Comparison of ENCODE assay signal across 10 cellular contexts in genomic region chr4:117700111-117700892, GRCh38.
DNase-seq lines count a peak whose midpoint lies in the region; ATAC-seq, FAIRE-seq and TF ChIP-seq lines count a peak whose summit lies in the region.
"Had no signal": no experiment of that assay in that cellular context is flagged by ENCODE, and none has a peak within 500 bp of the region (broad histone marks: within the 10 kb centered on the region; RNA-seq: fewer than 3 reads in every experiment).

No MANE protein-coding gene starts in this region.

- H3K4me3 ChIP-seq in K562 (no peak overlapping the region), tibial nerve (no peak overlapping the region)

- no peak overlapping the region for H2AFZ ChIP-seq in K562 (ENCODE audit: low read depth, low read length)
- H2AFZ ChIP-seq: parathyroid adenoma had no signal

- H3K4me2 ChIP-seq in K562 (ENCODE audit: insufficient read depth, low read length): no peak overlapping the region

- TF ChIP-seq RAD21 in K562 (CRISPR knock-in tag; conservative IDR thresholded peaks at IDR 0.05 in 1 of 2, IDR thresholded peaks at IDR 0.05 in 1 of 2): no peak

- ATAC-seq in GM18858 (IDR thresholded peaks at IDR 0.05; ENCODE audit: unreplicated experiment) (peak; percentile 59), HG03565 (IDR thresholded peaks at IDR 0.05; ENCODE audit: unreplicated experiment) (peak; percentile 65), K562 (no peak), HG03571 (IDR thresholded peaks at IDR 0.05; ENCODE audit: unreplicated experiment) (no peak)

- no peaks in the 10 kb centered on the region for H3K9me1 ChIP-seq in K562 (ENCODE audit: control insufficient read depth, insufficient read depth, low read length)

- 4% methylated on average over 3 of the region's 3 CpGs for WGBS in K562 (ENCODE audit: insufficient coverage, low coverage, missing lambda C conversion rate)
- 86 to 87% methylated on average over 3 of the region's 3 CpGs for WGBS in tibial nerve, 2 donors

- no peak overlapping the region for H3K9ac ChIP-seq in K562 (ENCODE audit: insufficient read depth in 1 of 2, low read depth in 2 of 2, low read length in 2 of 2)
- H3K9ac ChIP-seq: parathyroid adenoma had no signal

- H3K9me3 ChIP-seq in K562 (replicated peaks; ENCODE audit: control insufficient read depth, insufficient read depth, low read depth, low read length) (no peaks in the 10 kb centered on the region), tibial nerve (no peaks in the 10 kb centered on the region)

- DNase-seq in A172 (ENCODE audit: low spot score) (peak; percentile 1), K562 (ENCODE audit: extremely low read depth in 1 of 4, low spot score in 3 of 4) (peak in 2 of 4 experiments; percentile 3), tibial nerve (ENCODE audit: low spot score in 2 of 2) (no peak), RWPE1 (ENCODE audit: low spot score) (no peak)
- DNase-seq in activated T-cell treated with anti-CD3 and anti-CD28 coated beads, Interleukin-2, amount 50 U/mL, for 48 hours: no peak
- DNase-seq: NCI-H1105 had no signal

- TF ChIP-seq POLR2A in K562 (conservative IDR thresholded peaks at IDR 0.05) (no peak), tibial nerve (IDR thresholded peaks at IDR 0.05) (no peak)

- CTCF ChIA-PET in K562 (lab: Yijun Ruan, JAX; ENCODE audit: low intra/inter-chr PET ratio) (no interaction called here), RWPE1 (lab: Yijun Ruan, JAX) (interaction anchor here (0.6 kb wide), 1 partner anchor 136 kb away, joined by 3 read pairs; no protein-coding TSS in a partner anchor)

- H4K20me1 ChIP-seq in K562 (replicated peaks; ENCODE audit: control insufficient read depth, insufficient read depth, low read length): no peaks in the 10 kb centered on the region

- TF ChIP-seq EP300 in K562 (IDR thresholded peaks at IDR 0.05; ENCODE audit: low read length) (no peak), tibial nerve (IDR thresholded peaks at IDR 0.05) (no peak)

- intact Hi-C loops in K562 (cut with micrococcal nuclease): no loop called here

- H3K27me3 ChIP-seq in K562 (ENCODE audit: control insufficient read depth in 2 of 2, insufficient read depth in 2 of 2, low read length in 2 of 2) (no peaks in the 10 kb centered on the region), tibial nerve (no peaks in the 10 kb centered on the region)

- in situ Hi-C loops in K562 (cut with MboI): no loop called here

- TF ChIP-seq CTCF in K562 (IDR thresholded peaks at IDR 0.05 in 2 of 3, conservative IDR thresholded peaks at IDR 0.05 in 1 of 3; ENCODE audit: insufficient read depth in 2 of 3, low read depth in 1 of 3, low read length in 3 of 3) (no peak), tibial nerve (IDR thresholded peaks at IDR 0.05) (no peak), RWPE1 (conservative IDR thresholded peaks at IDR 0.05; ENCODE audit: low read depth) (no peak; the same call in 1 of the 2 replicates)

- POLR2A ChIA-PET in K562 (lab: Yijun Ruan, JAX) (no interaction called here), RWPE1 (lab: Yijun Ruan, JAX; ENCODE audit: low non-redundant PET) (no interaction called here)

- no peaks in the 10 kb centered on the region for H3K36me3 ChIP-seq in K562 (ENCODE audit: control insufficient read depth, insufficient read depth, low read length)
- H3K36me3 ChIP-seq in tibial nerve: no peaks in the 10 kb centered on the region

- FAIRE-seq in K562 (lab: Jason Lieb, UNC): no peak

- no peak overlapping the region for H3K27ac ChIP-seq in K562 (ENCODE audit: extremely low read depth, low read depth, low read length)
- H3K27ac ChIP-seq in tibial nerve: no peak overlapping the region
- H3K27ac ChIP-seq in RWPE1: no peak overlapping the region
- H3K27ac ChIP-seq: parathyroid adenoma had no signal

- no peaks in the 10 kb centered on the region for H3K79me2 ChIP-seq in K562 (ENCODE audit: control insufficient read depth, insufficient read depth, low read length)
- H3K79me2 ChIP-seq: parathyroid adenoma had no signal

- BruUV-seq in K562 (replicated peaks; lab: Mats Ljungman, UMichigan): no TSS peak

- H3K4me1 ChIP-seq in K562 (replicated peaks in 1 of 2; ENCODE audit: control insufficient read depth in 2 of 2, insufficient read depth in 2 of 2, low read length in 2 of 2) (no peaks in the 10 kb centered on the region), tibial nerve (no peaks in the 10 kb centered on the region)
- H3K4me1 ChIP-seq: parathyroid adenoma had no signal

TF ChIP-seq in K562, 482 proteins besides CTCF, POLR2A, EP300 and RAD21:
- TF ChIP-seq ZNF511 (CRISPR knock-in tag; IDR thresholded peaks at IDR 0.05): no peak
- TF ChIP-seq TRIM25 (IDR thresholded peaks at IDR 0.05; ENCODE audit: borderline replicate concordance): no peak
- peak; percentile 41 for TF ChIP-seq ZNF316 (IDR thresholded peaks at IDR 0.05)
- TF ChIP-seq, protein P1, sequence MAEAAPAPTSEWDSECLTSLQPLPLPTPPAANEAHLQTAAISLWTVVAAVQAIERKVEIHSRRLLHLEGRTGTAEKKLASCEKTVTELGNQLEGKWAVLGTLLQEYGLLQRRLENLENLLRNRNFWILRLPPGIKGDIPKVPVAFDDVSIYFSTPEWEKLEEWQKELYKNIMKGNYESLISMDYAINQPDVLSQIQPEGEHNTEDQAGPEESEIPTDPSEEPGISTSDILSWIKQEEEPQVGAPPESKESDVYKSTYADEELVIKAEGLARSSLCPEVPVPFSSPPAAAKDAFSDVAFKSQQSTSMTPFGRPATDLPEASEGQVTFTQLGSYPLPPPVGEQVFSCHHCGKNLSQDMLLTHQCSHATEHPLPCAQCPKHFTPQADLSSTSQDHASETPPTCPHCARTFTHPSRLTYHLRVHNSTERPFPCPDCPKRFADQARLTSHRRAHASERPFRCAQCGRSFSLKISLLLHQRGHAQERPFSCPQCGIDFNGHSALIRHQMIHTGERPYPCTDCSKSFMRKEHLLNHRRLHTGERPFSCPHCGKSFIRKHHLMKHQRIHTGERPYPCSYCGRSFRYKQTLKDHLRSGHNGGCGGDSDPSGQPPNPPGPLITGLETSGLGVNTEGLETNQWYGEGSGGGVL (CRISPR knock-in tag; IDR thresholded peaks at IDR 0.05): no peak
- TF ChIP-seq ZNF354B (CRISPR knock-in tag; IDR thresholded peaks at IDR 0.05): no peak
- TF ChIP-seq ZSCAN29 (IDR thresholded peaks at IDR 0.05): no peak
- TF ChIP-seq MAFF (IDR thresholded peaks at IDR 0.05; ENCODE audit: low read length): 0 out of 2 replicates have a peak, but pooled peaks have one; percentile 9
- 0 out of 2 replicates have a peak, but pooled peaks have one; percentile 16 for TF ChIP-seq C11orf30 (IDR thresholded peaks at IDR 0.05; ENCODE audit: low read depth)
- no peak for TF ChIP-seq MAFK (IDR thresholded peaks at IDR 0.05; ENCODE audit: low read length)
TF ChIP-seq in K562: peak in this region for 3.

Comparison
In these comparisons a context has a peak if more than half of its experiments do, and no peak if none do; other contexts are left out.
1. ATAC-seq: peak in GM18858 (single experiment) and HG03565 (single experiment); none in K562 (single experiment) and HG03571 (single experiment).